22 cellular contexts compared by ENCODE assay signal in the genomic region with DNA sequence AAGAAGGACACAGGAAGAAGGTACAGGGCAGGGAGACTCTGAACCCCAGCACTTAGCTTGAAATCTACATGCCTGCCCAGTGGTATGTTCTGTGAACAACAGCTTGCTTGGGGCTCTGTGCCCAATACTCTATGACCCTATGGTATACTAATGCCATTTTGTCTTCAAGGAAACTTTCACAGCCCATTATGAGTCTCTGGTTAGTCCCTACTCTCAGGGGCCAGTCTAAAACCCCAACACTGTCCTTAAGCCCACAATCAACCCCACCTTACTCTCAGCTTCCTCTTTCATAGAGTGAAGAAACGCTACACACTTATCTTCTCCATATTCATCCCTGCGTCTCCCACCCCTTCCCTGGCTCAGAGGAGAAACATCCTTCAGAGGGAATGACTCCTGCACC.
"Had no signal": no experiment of that assay in that cellular context is flagged by ENCODE, and none has a peak within 500 bp of the region (broad histone marks: within the 10 kb centered on the region; RNA-seq: fewer than 3 reads in every experiment).

No MANE protein-coding gene starts in this region.

- H3K4me1 ChIP-seq: pancreas, right lobe of liver, transverse colon, upper lobe of right lung, vagina had no signal

- H3K4me3 ChIP-seq: dorsolateral prefrontal cortex, lung, pancreas, right lobe of liver, smooth muscle cell, transverse colon, upper lobe of right lung, vagina had no signal

- H3K36me3 ChIP-seq: neutrophil, pancreas, right lobe of liver, transverse colon, upper lobe of right lung, vagina had no signal

- H3K4me3 Mint-ChIP-seq: memory B cell; naive B cell; natural killer cell treated with Interleukin-12 subunit alpha and Interleukin-12 subunit beta and Interleukin-15 and Interleukin-18, amount 100 ng/mL, for 72 hours; neural crest cell; stimulated activated naive CD8-positive, alpha-beta T cell treated with anti-CD3 and anti-CD28 coated beads, Interleukin-15, Interleukin-2, amounts not matched to agents 100 ng/mL and 50 ng/mL, for 24 hours had no signal

- H3K27ac Mint-ChIP-seq: memory B cell; natural killer cell treated with Interleukin-12 subunit alpha and Interleukin-12 subunit beta and Interleukin-15 and Interleukin-18, amount 100 ng/mL, for 72 hours; stimulated activated naive CD8-positive, alpha-beta T cell treated with anti-CD3 and anti-CD28 coated beads, Interleukin-15, Interleukin-2, amounts not matched to agents 100 ng/mL and 50 ng/mL, for 24 hours had no signal

- H3K27me3 Mint-ChIP-seq: memory B cell; stimulated activated naive CD8-positive, alpha-beta T cell treated with anti-CD3 and anti-CD28 coated beads, Interleukin-15, Interleukin-2, amounts not matched to agents 100 ng/mL and 50 ng/mL, for 24 hours had no signal

- H3K9me3 ChIP-seq: neutrophil, pancreas, right lobe of liver, transverse colon, upper lobe of right lung, vagina had no signal

- H3K4me2 ChIP-seq: smooth muscle cell had no signal

- H3K4me1 Mint-ChIP-seq: neural crest cell had no signal

- H3K9me3 Mint-ChIP-seq: stimulated activated naive CD8-positive, alpha-beta T cell treated with anti-CD3 and anti-CD28 coated beads, Interleukin-15, Interleukin-2, amounts not matched to agents 100 ng/mL and 50 ng/mL, for 24 hours had no signal

- DNase-seq: dorsolateral prefrontal cortex; effector CD4-positive, alpha-beta T cell; head of caudate nucleus; kidney; naive B cell; pancreas; right lobe of liver; stimulated activated CD4-positive, alpha-beta T cell treated with anti-CD3 and anti-CD28 coated beads, Interleukin-12 subunit alpha, Interleukin-12 subunit beta, amount 100 ng/mL, for 4 hours; stimulated activated CD4-positive, alpha-beta T cell treated with anti-CD3 and anti-CD28 coated beads, Interleukin-1b, Interleukin-23, amount 100 ng/mL, for 48 hours; stimulated activated CD4-positive, alpha-beta T cell treated with anti-CD3 and anti-CD28 coated beads, Interleukin-4, amount 100 ng/mL, for 1 hour; stimulated activated CD8-positive, alpha-beta memory T cell treated with anti-CD3 and anti-CD28 coated beads, Interleukin-4, amount 100 ng/mL, for 48 hours; transverse colon; upper lobe of right lung had no signal

- H3K36me3 Mint-ChIP-seq: memory B cell; natural killer cell treated with Interleukin-12 subunit alpha and Interleukin-12 subunit beta and Interleukin-15 and Interleukin-18, amount 100 ng/mL, for 72 hours had no signal

- ATAC-seq: left lobe of liver; natural killer cell treated with Interleukin-12 subunit alpha and Interleukin-12 subunit beta and Interleukin-15 and Interleukin-18, amount 100 ng/mL, for 72 hours; pancreas; right lobe of liver; upper lobe of right lung had no signal

- H3K27ac ChIP-seq: dorsolateral prefrontal cortex, neutrophil, pancreas, right lobe of liver, transverse colon, upper lobe of right lung, vagina had no signal

- H3K27me3 ChIP-seq: dorsolateral prefrontal cortex, neutrophil, pancreas, right lobe of liver, transverse colon, upper lobe of right lung, vagina had no signal
